Comparison of ENCODE assay signal across 18 cellular contexts in genomic region chr3:123324880-123325765, GRCh38.
DNase-seq lines count a peak whose midpoint lies in the region; ATAC-seq, FAIRE-seq and TF ChIP-seq lines count a peak whose summit lies in the region.
"Had no signal": no experiment of that assay in that cellular context is flagged by ENCODE, and none has a peak within 500 bp of the region (broad histone marks: within the 10 kb centered on the region; RNA-seq: fewer than 3 reads in every experiment).

No MANE protein-coding gene starts in this region.

- no peaks in the 10 kb centered on the region for H3K9me3 Mint-ChIP-seq in CD14-positive monocyte

- no peak overlapping the region for H3K4ac ChIP-seq in neuronal stem cell (ENCODE audit: low read length)

- WGBS in heart left ventricle, 4 donors: 77 to 83% (median 81%) methylated on average over 9 to 15 of the region's 15 CpGs
- WGBS in neuronal stem cell (ENCODE audit: extremely low coverage in 2 of 2, insufficient read length in 2 of 2, insufficient replicate concordance in 1 of 2), 2 donors: no CpG with 5 or more reads among the region's 15 CpGs
- 80 to 89% (median 86%) methylated on average over 15 of the region's 15 CpGs for WGBS in small intestine, 3 donors

- no peak overlapping the region for H4K91ac ChIP-seq in neuronal stem cell (ENCODE audit: low read depth, low read length, poor library complexity)

- no peak overlapping the region for H2BK12ac ChIP-seq in neuronal stem cell (ENCODE audit: low read length)

- peak; percentile 46 to 71 (median 66) for ATAC-seq in heart left ventricle
- ATAC-seq: PC-3 had no signal

- no peak overlapping the region for H3K4me3 Mint-ChIP-seq in CD14-positive monocyte
- H3K4me3 Mint-ChIP-seq: CD4-positive, alpha-beta memory T cell had no signal

- H3K23ac ChIP-seq in neuronal stem cell (ENCODE audit: low read depth, low read length, poor library complexity): peak overlapping the region; percentile 47

- H2BK5ac ChIP-seq in neuronal stem cell (ENCODE audit: low read length): peak overlapping the region; percentile 59

- H4K8ac ChIP-seq in neuronal stem cell (ENCODE audit: low read depth, low read length): peak overlapping the region; percentile 26

- H3K9me3 ChIP-seq in heart left ventricle (no peaks in the 10 kb centered on the region), neuronal stem cell (replicated peaks in 1 of 2; ENCODE audit: control insufficient read depth in 2 of 2, insufficient read depth in 1 of 2, low read depth in 1 of 2, low read length in 2 of 2) (peaks cover 0 to 2% of the 10 kb centered on the region in 2 donors), small intestine (ENCODE audit: control insufficient read depth, low read depth) (no peaks in the 10 kb centered on the region)
- H3K9me3 ChIP-seq: SK-N-SH had no signal

- no peaks in the 10 kb centered on the region for H3K36me3 Mint-ChIP-seq in CD14-positive monocyte
- H3K36me3 Mint-ChIP-seq: CD4-positive, alpha-beta memory T cell had no signal

- no peak for TF ChIP-seq POLR2A in heart left ventricle (IDR thresholded peaks at IDR 0.05)

- H3K14ac ChIP-seq in neuronal stem cell (ENCODE audit: low read length): peak overlapping the region; percentile 75

- H3K27me3 ChIP-seq in heart left ventricle: no peaks in the 10 kb centered on the region
- peaks cover 0 to 39% (median 2%) of the 10 kb centered on the region in 3 experiments for H3K27me3 ChIP-seq in neuronal stem cell (ENCODE audit: control insufficient read depth in 3 of 3, insufficient read depth in 3 of 3, low read depth in 1 of 3, low read length in 3 of 3)
- no peaks in the 10 kb centered on the region for H3K27me3 ChIP-seq in small intestine (ENCODE audit: control insufficient read depth in 2 of 2, insufficient read depth in 2 of 2, low read length in 2 of 2)

- peak overlapping the region in 9 of 12 donors; percentile 38 to 79 (median 60) for H3K27ac ChIP-seq in heart left ventricle
- no peak overlapping the region for H3K27ac ChIP-seq in neuronal stem cell (replicated peaks; ENCODE audit: low read length)
- no peak overlapping the region for H3K27ac ChIP-seq in small intestine (ENCODE audit: low read depth in 1 of 2, low read length in 1 of 2)

- H3K4me3 ChIP-seq in heart left ventricle (no peak overlapping the region), neuronal stem cell (ENCODE audit: low read length in 2 of 2) (no peak overlapping the region), small intestine (ENCODE audit: low read depth in 1 of 2, low read length in 2 of 2) (no peak overlapping the region)

- FAIRE-seq in small intestine (lab: Jason Lieb, UNC): no peak

- H3K36me3 ChIP-seq in heart left ventricle (peaks cover 0 to 64% (median 15%) of the 10 kb centered on the region in 9 donors), neuronal stem cell (replicated peaks in 1 of 2; ENCODE audit: control insufficient read depth in 2 of 2, insufficient read depth in 2 of 2, low read length in 2 of 2) (no peaks in the 10 kb centered on the region), small intestine (ENCODE audit: control insufficient read depth in 2 of 2, insufficient read depth in 2 of 2, low read length in 2 of 2) (no peaks in the 10 kb centered on the region)

- no peaks in the 10 kb centered on the region for H3K79me1 ChIP-seq in neuronal stem cell (ENCODE audit: low read depth, low read length)

- intact Hi-C loops in CD14-positive monocyte (cut with micrococcal nuclease) (no loop called here), heart left ventricle (cut with DNase I) (loop anchor here in 3 of 10 donors (5.0 kb wide), 3 partner anchors 122 to 237 kb away; partner anchors contain the start of gene ADCY5 (in 3 of the 3))

- peak; percentile 33 for DNase-seq in CD14-positive monocyte (ENCODE audit: low spot score)
- DNase-seq in NCI-H446 treated with DMSO at 0.1 percent for 48 hours (lab: John Stamatoyannopoulos, UW): peak; percentile 62
- peak; percentile 59 to 76 (median 67) for DNase-seq in heart left ventricle
- DNase-seq in neuronal stem cell (ENCODE audit: low spot score): no peak
- DNase-seq in small intestine: no peak
- no peak for DNase-seq in NCI-H2227 treated with DMSO at 0.1 percent for 48 hours (lab: John Stamatoyannopoulos, UW)
- DNase-seq in midbrain (lab: John Stamatoyannopoulos, UW): no peak
- no peak for DNase-seq in NCI-H774 (lab: John Stamatoyannopoulos, UW)
- DNase-seq: AML-193; CD4-positive, alpha-beta memory T cell; GF-D8; GOT3; KG1; NCI-H1092 treated with DMSO at 0.1 percent for 48 hours; NCI-H187; NCI-H526; PC-3; SK-N-SH had no signal

- peak overlapping the region in 1 of 7 donors; percentile 60 for H3K27ac Mint-ChIP-seq in CD14-positive monocyte

- H2AFZ ChIP-seq in neuronal stem cell (ENCODE audit: low read length): no peak overlapping the region

- H3K9ac ChIP-seq in neuronal stem cell (ENCODE audit: low read depth, low read length, poor library complexity): no peak overlapping the region
- H3K9ac ChIP-seq: SK-N-SH had no signal

- no peak overlapping the region for H3K4me2 ChIP-seq in neuronal stem cell (ENCODE audit: insufficient read depth, low read length, poor library complexity, severe bottlenecking)
- H3K4me2 ChIP-seq: SK-N-SH had no signal

- no peaks in the 10 kb centered on the region for H3K4me1 Mint-ChIP-seq in CD14-positive monocyte

- H2BK15ac ChIP-seq in neuronal stem cell (ENCODE audit: low read length): no peak overlapping the region

- H3K4me1 ChIP-seq in heart left ventricle (peaks cover 0 to 73% (median 13%) of the 10 kb centered on the region in 12 donors), neuronal stem cell (ENCODE audit: control insufficient read depth in 2 of 2, insufficient read depth in 1 of 2, low read depth in 1 of 2, low read length in 2 of 2) (peaks cover 0 to 2% of the 10 kb centered on the region in 2 donors), small intestine (ENCODE audit: control insufficient read depth in 2 of 2, insufficient read depth in 1 of 2, low read depth in 1 of 2, low read length in 1 of 2) (no peaks in the 10 kb centered on the region)

- peaks cover 7 to 13% (median 7%) of the 10 kb centered on the region in 3 donors for H3K27me3 Mint-ChIP-seq in CD14-positive monocyte (ENCODE audit: low read depth in 3 of 3)

- H2AK5ac ChIP-seq in neuronal stem cell (ENCODE audit: low read depth, low read length): peak overlapping the region; percentile 26

- TF ChIP-seq CTCF in CD14-positive monocyte (IDR thresholded peaks at IDR 0.05) (no peak), heart left ventricle (IDR thresholded peaks at IDR 0.05) (no peak)

- peak overlapping the region; percentile 33 for H3K18ac ChIP-seq in neuronal stem cell (ENCODE audit: low read length)

- peak overlapping the region; percentile 74 for H2BK120ac ChIP-seq in neuronal stem cell (ENCODE audit: low read depth, low read length)

Comparison
In these comparisons a context has a peak if more than half of its experiments do, and no peak if none do; other contexts are left out.
1. DNase-seq: peak in CD14-positive monocyte (single experiment), NCI-H446 treated with DMSO at 0.1 percent for 48 hours (single experiment) and heart left ventricle (5 of 5); none in neuronal stem cell (single experiment), small intestine (single experiment), NCI-H2227 treated with DMSO at 0.1 percent for 48 hours (single experiment), midbrain (single experiment) and NCI-H774 (single experiment).
2. H3K27ac ChIP-seq: peak in heart left ventricle (9 of 12); none in neuronal stem cell (single experiment) and small intestine (0 of 2).